26 cellular contexts compared by ENCODE assay signal in genomic region chr5:76693141-76693540, GRCh38. TPM values are rescaled to one million over a fixed set of nuclear protein-coding genes. Genes with fewer than 3 reads are reported as not detected.
A peak's percentile ranks its signal among the peaks of the same experiment; 100 is the strongest.
DNase-seq lines count a peak whose midpoint lies in the region; ATAC-seq, FAIRE-seq and TF ChIP-seq lines count a peak whose summit lies in the region.
"Had no signal": no experiment of that assay in that cellular context is flagged by ENCODE, and none has a peak within 500 bp of the region (broad histone marks: within the 10 kb centered on the region; RNA-seq: fewer than 3 reads in every experiment).

No MANE protein-coding gene starts in this region.

- H3K4me3 Mint-ChIP-seq in astrocyte (ENCODE audit: unreplicated experiment) (no peak overlapping the region), mesothelial cell of epicardium (no peak overlapping the region)
- H3K4me3 Mint-ChIP-seq: CD4-positive, alpha-beta memory T cell had no signal

- TF ChIP-seq POLR2A in IMR-90 (IDR thresholded peaks at IDR 0.05; ENCODE audit: low read depth, low read length) (no peak), spleen (IDR thresholded peaks at IDR 0.05) (no peak)

- peak overlapping the region; percentile 98 for H2BK15ac ChIP-seq in IMR-90 (ENCODE audit: low read depth, low read length)

- no peaks in the 10 kb centered on the region for H3K79me2 ChIP-seq in astrocyte (ENCODE audit: insufficient read depth, low read length)

- no peaks in the 10 kb centered on the region for H3K9me3 ChIP-seq in IMR-90 (ENCODE audit: control insufficient read depth, insufficient read depth, low read length)
- no peaks in the 10 kb centered on the region for H3K9me3 ChIP-seq in astrocyte (ENCODE audit: insufficient read depth, low read depth, low read length)
- H3K9me3 ChIP-seq in spleen: no peaks in the 10 kb centered on the region

- H3K27ac ChIP-seq in IMR-90 (ENCODE audit: insufficient read depth, low read length) (no peak overlapping the region), astrocyte (ENCODE audit: low read depth, low read length) (no peak overlapping the region), spleen (peak overlapping the region in 5 of 8 donors; percentile 48 to 73 (median 57))
- H3K27ac ChIP-seq: PC-9, SK-N-MC had no signal

- H2BK20ac ChIP-seq in IMR-90 (ENCODE audit: low read depth, low read length): peak overlapping the region; percentile 81; the same call in 1 of the 2 replicates

- H4K5ac ChIP-seq in IMR-90 (ENCODE audit: low read depth, low read length): no peak overlapping the region

- H2BK5ac ChIP-seq in IMR-90 (ENCODE audit: low read depth, low read length, poor library complexity, severe bottlenecking): peak overlapping the region; percentile 13

- peaks cover 25% of the 10 kb centered on the region for H3K4me1 ChIP-seq in IMR-90 (ENCODE audit: control insufficient read depth, insufficient read depth, low read length)
- H3K4me1 ChIP-seq in astrocyte (ENCODE audit: insufficient read depth, low read length): peaks cover 33% of the 10 kb centered on the region
- H3K4me1 ChIP-seq in spleen: peaks cover 0 to 42% (median 14%) of the 10 kb centered on the region in 6 donors

- no peak for FAIRE-seq in astrocyte (lab: Jason Lieb, UNC)
- FAIRE-seq: GM12891, GM19239, HepG2, K562 had no signal

- CTCF ChIA-PET in IMR-90 (lab: Yijun Ruan, JAX): interaction anchor here (1.1 kb wide), 1 partner anchor 125 kb away, joined by 5 read pairs; the partner anchor contains the start of gene F2RL1

- no peak overlapping the region for H2AFZ ChIP-seq in IMR-90 (replicated peaks; ENCODE audit: low read length, poor library complexity)
- no peak overlapping the region for H2AFZ ChIP-seq in astrocyte (ENCODE audit: low read depth, low read length)
- H2AFZ ChIP-seq: PC-9 had no signal

- no peaks in the 10 kb centered on the region for H4K20me1 ChIP-seq in IMR-90 (ENCODE audit: insufficient read depth, low read length)
- no peaks in the 10 kb centered on the region for H4K20me1 ChIP-seq in astrocyte (ENCODE audit: insufficient read depth, low read length)

- peak overlapping the region; percentile 99 for H2BK120ac ChIP-seq in IMR-90 (ENCODE audit: low read depth, low read length)

- H3K23ac ChIP-seq in IMR-90 (ENCODE audit: low read depth, low read length): peak overlapping the region; percentile 14; the same call in 1 of the 2 replicates

- peak overlapping the region; percentile 71; the same call in 1 of the 2 replicates for H3K18ac ChIP-seq in IMR-90 (ENCODE audit: low read depth, low read length)

- H3K27ac Mint-ChIP-seq in astrocyte (ENCODE audit: unreplicated experiment): peak overlapping the region; percentile 99
- peak overlapping the region; percentile 37 for H3K27ac Mint-ChIP-seq in mesothelial cell of epicardium
- H3K27ac Mint-ChIP-seq: CD4-positive, alpha-beta memory T cell had no signal

- H3K9ac ChIP-seq in IMR-90 (ENCODE audit: low read depth, low read length) (no peak overlapping the region), astrocyte (ENCODE audit: low read length) (no peak overlapping the region)

- H3K9me1 ChIP-seq in IMR-90 (ENCODE audit: insufficient read depth, low read length): peaks cover 8% of the 10 kb centered on the region; the same call in 1 of the 2 replicates

- no peak for ATAC-seq in IMR-90 (ENCODE audit: low read depth)
- no peak for ATAC-seq in GM18861 (IDR thresholded peaks at IDR 0.05; ENCODE audit: unreplicated experiment)
- ATAC-seq: HCT116, HepG2, K562 had no signal

- no CpG with 5 or more reads among the region's 3 CpGs for WGBS in IMR-90 (ENCODE audit: extremely low coverage in 2 of 2, insufficient read length in 1 of 2), 2 experiments
- WGBS in spleen, 5 donors: 84 to 100% (median 99%) methylated on average over 3 of the region's 3 CpGs

- no TSS peak for BruUV-seq in IMR-90 (replicated peaks; lab: Mats Ljungman, UMichigan)

- no peak overlapping the region for H2AK9ac ChIP-seq in IMR-90 (replicated peaks; ENCODE audit: low read depth, low read length, poor library complexity)

- in situ Hi-C loops in IMR-90 (cut with MboI; ENCODE audit: low sequenced_read_pairs) (no loop called here), KBM-7 (cut with MboI; ENCODE audit: low pct_unique_long_range_greater_than_20kb, low sequenced_read_pairs) (no loop called here)

- H4K8ac ChIP-seq in IMR-90 (ENCODE audit: low read depth in 2 of 2, low read length in 2 of 2): peak overlapping the region; percentile 64 to 75; a peak in 3 of 4 replicates

- H3K4me1 Mint-ChIP-seq in astrocyte (ENCODE audit: low read depth, unreplicated experiment): peaks cover 47% of the 10 kb centered on the region
- peaks cover 37% of the 10 kb centered on the region for H3K4me1 Mint-ChIP-seq in mesothelial cell of epicardium

- peak overlapping the region; percentile 88; the same call in 1 of the 2 replicates for H4K91ac ChIP-seq in IMR-90 (ENCODE audit: insufficient read depth, low read depth, low read length)

- H3K9me3 Mint-ChIP-seq in astrocyte (ENCODE audit: unreplicated experiment): no peaks in the 10 kb centered on the region
- H3K9me3 Mint-ChIP-seq in mesothelial cell of epicardium: peaks cover 3% of the 10 kb centered on the region
- H3K9me3 Mint-ChIP-seq: CD4-positive, alpha-beta memory T cell had no signal

- POLR2A ChIA-PET in IMR-90 (lab: Charles Lee; ENCODE audit: unreplicated experiment): interaction anchor here (0.6 kb wide), 1 partner anchor 75 kb away, joined by 3 read pairs; no protein-coding TSS in a partner anchor

- H3K27me3 ChIP-seq in IMR-90 (ENCODE audit: control insufficient read depth, insufficient read depth, low read length): no peaks in the 10 kb centered on the region
- H3K27me3 ChIP-seq in astrocyte (ENCODE audit: insufficient read depth, low read length): no peaks in the 10 kb centered on the region
- no peaks in the 10 kb centered on the region for H3K27me3 ChIP-seq in spleen (replicated peaks in 1 of 7)

- peaks cover 0 to 4% of the 10 kb centered on the region in 2 experiments; a peak in 2 of 4 replicates for H3K79me1 ChIP-seq in IMR-90 (ENCODE audit: low read depth in 1 of 2, low read length in 2 of 2)

- peak overlapping the region; percentile 83; the same call in 1 of the 2 replicates for H3K4ac ChIP-seq in IMR-90 (ENCODE audit: low read depth, low read length)

- H3K4me2 ChIP-seq in IMR-90 (ENCODE audit: low read depth, low read length) (no peak overlapping the region), astrocyte (ENCODE audit: low read length) (no peak overlapping the region)
- H3K4me2 ChIP-seq: PC-9 had no signal

- TF ChIP-seq CTCF in IMR-90 (conservative IDR thresholded peaks at IDR 0.05; ENCODE audit: low read depth, low read length) (no peak), astrocyte (IDR thresholded peaks at IDR 0.05; ENCODE audit: insufficient read depth, low read depth, low read length) (no peak), mesothelial cell of epicardium (IDR thresholded peaks at IDR 0.05; ENCODE audit: unreplicated experiment) (no peak), spleen (IDR thresholded peaks at IDR 0.05 in 8 of 11, conservative IDR thresholded peaks at IDR 0.05 in 3 of 11) (no peak)

- no peaks in the 10 kb centered on the region for H3K27me3 Mint-ChIP-seq in astrocyte (ENCODE audit: low read depth, unreplicated experiment)
- no peaks in the 10 kb centered on the region for H3K27me3 Mint-ChIP-seq in mesothelial cell of epicardium (ENCODE audit: low read depth)
- H3K27me3 Mint-ChIP-seq: CD4-positive, alpha-beta memory T cell had no signal

- dilution Hi-C loops in IMR-90 (cut with HindIII; ENCODE audit: low sequenced_read_pairs, unreplicated experiment): no loop called here

- H2AK5ac ChIP-seq in IMR-90 (ENCODE audit: low read depth, low read length): peak overlapping the region; percentile 97; the same call in 1 of the 2 replicates

- no peak overlapping the region for H3K14ac ChIP-seq in IMR-90 (replicated peaks; ENCODE audit: low read depth, low read length)

- H3K56ac ChIP-seq in IMR-90 (ENCODE audit: extremely low read depth, insufficient read depth, low read length): peak overlapping the region; percentile 48; the same call in 1 of the 2 replicates

- H3K36me3 Mint-ChIP-seq in astrocyte (ENCODE audit: low read depth, unreplicated experiment): peaks cover 3% of the 10 kb centered on the region
- H3K36me3 Mint-ChIP-seq in mesothelial cell of epicardium: peaks cover 11% of the 10 kb centered on the region

- intact Hi-C loops in IMR-90 (cut with micrococcal nuclease) (no loop called here), spleen (cut with DNase I; ENCODE audit: low total_unique reads) (no loop called here)

- DNase-seq in IMR-90: no peak
- DNase-seq in astrocyte (ENCODE audit: low read depth): no peak
- DNase-seq in mesothelial cell of epicardium (ENCODE audit: low spot score in 2 of 2, unreplicated experiment in 2 of 2): no peak
- DNase-seq in spleen: no peak
- no peak for DNase-seq in KBM-7
- DNase-seq in GM19240 (ENCODE audit: insufficient read length, low spot score): no peak
- DNase-seq: C1 segment of cervical spinal cord; CD4-positive, alpha-beta memory T cell; COR-L47; GF-D8; MV-4-11; NCI-H1105; NCI-H1436 treated with DMSO at 0.1 percent for 48 hours; NCI-H1930; NCI-H446; NCI-H524 treated with DMSO at 0.1 percent for 48 hours; NCI-H774; PC-9; SHP77 had no signal

- no peak overlapping the region for H3K4me3 ChIP-seq in IMR-90 (ENCODE audit: insufficient read depth, low read depth, low read length)
- no peak overlapping the region for H3K4me3 ChIP-seq in astrocyte (ENCODE audit: insufficient read depth, low read depth, low read length)
- no peak overlapping the region for H3K4me3 ChIP-seq in spleen
- H3K4me3 ChIP-seq: K562, PC-9, SK-N-MC had no signal

- H3K36me3 ChIP-seq in IMR-90 (ENCODE audit: control insufficient read depth, insufficient read depth, low read length) (no peaks in the 10 kb centered on the region), astrocyte (ENCODE audit: insufficient read depth, low read length) (no peaks in the 10 kb centered on the region), spleen (peaks cover 0 to 90% (median 11%) of the 10 kb centered on the region in 6 donors)

- no peak for TF ChIP-seq RAD21 in IMR-90 (IDR thresholded peaks at IDR 0.05; ENCODE audit: low read length)

TF ChIP-seq in IMR-90, 13 proteins besides CTCF, POLR2A, EP300 and RAD21 (continues in another document):
- TF ChIP-seq MAZ (IDR thresholded peaks at IDR 0.05; ENCODE audit: borderline replicate concordance, low read depth, low read length): no peak

RNA-seq across cellular contexts. Expression of gene F2R, which starts 22.8 kb away (rescaled TPM):
- total RNA-seq in IMR-90 (2012; rRNA removed): 85.7 and 96.7 TPM in 2 replicates
- polyA plus RNA-seq in IMR-90 (2012; rRNA removed): 135 and 147 TPM in 2 replicates
- polyA plus RNA-seq in IMR-90 (2012; cell fraction: cytosol; rRNA removed): 76.8 and 100 TPM in 2 replicates
- polyA plus RNA-seq in IMR-90 (2012; cell fraction: nucleus; rRNA removed; ENCODE audit: low replicate concordance): 17.8 and 49.6 TPM in 2 replicates
- 285 and 331 TPM in 2 replicates for total RNA-seq in astrocyte
- 34.4 to 35.8 TPM (median 34.4 TPM) in 3 replicates for total RNA-seq in mesothelial cell of epicardium
- 100 to 1,000 TPM in 4 of 7 donors, 10 to 100 TPM in 3; 57.3 to 128 (median 111) TPM for total RNA-seq in spleen
- polyA plus RNA-seq in spleen: 1 to 10 TPM; 4.7 to 9.0 (median 7.0) TPM

Comparison
In these comparisons a context has a peak if more than half of its experiments do, and no peak if none do; other contexts are left out.
1. H3K27ac ChIP-seq: peak in spleen (5 of 8); none in IMR-90 (single experiment) and astrocyte (single experiment).